Comparison of ENCODE assay signal across 8 cellular contexts in the genomic region with DNA sequence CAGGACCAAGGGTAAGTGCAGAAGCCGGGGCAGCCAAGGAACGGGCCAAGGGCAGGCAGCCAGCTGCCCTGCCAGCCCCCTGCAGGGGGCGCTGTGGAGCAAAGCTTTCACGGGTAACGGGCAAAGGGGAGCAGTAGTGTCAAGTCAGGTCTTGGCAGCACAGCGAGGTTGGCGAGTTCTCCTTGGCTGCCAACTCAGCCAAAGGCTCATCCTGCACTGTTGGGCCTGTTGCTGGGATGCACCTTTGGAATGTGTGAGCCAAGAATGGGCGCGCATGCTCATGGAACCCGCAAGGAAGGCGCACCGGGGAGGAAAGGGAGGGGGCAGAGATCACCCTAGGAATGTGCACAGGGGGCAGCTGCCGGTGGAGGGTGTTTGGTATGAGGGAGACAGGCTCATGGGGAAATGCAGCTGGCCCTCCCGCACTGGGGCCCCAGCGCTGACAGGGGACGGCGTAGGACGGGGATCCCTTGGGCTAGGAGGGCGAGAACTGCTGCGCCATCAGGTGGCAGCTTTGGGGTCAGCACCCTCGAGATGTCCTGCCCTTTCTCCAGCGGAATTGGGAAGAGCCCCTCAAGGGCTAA.
DNase-seq lines count a peak whose midpoint lies in the region; TF ChIP-seq lines count a peak whose summit lies in the region.

No MANE protein-coding gene starts in this region.

- peak; percentile 29 for DNase-seq in GDM1 (lab: John Stamatoyannopoulos, UW)
- peak; percentile 10 for DNase-seq in HCEC 1CT
- peak; percentile 56 to 63 for DNase-seq in NOMO-1 (lab: John Stamatoyannopoulos, UW; ENCODE audit: unreplicated experiment in 2 of 2)
- DNase-seq in activated T-helper 1 cell treated with anti-CD3 and anti-CD28 coated beads, Interleukin-2, amount 50 U/mL, for 16 hours (ENCODE audit: low read depth in 1 of 2, low spot score in 1 of 2): peak; percentile 24 to 29
- DNase-seq in foreskin fibroblast: no peak
- DNase-seq in posterior cingulate gyrus: peak in 8 of 10 donors; percentile 12 to 85 (median 32)
- no peak for DNase-seq in NCI-H2171 treated with DMSO at 0.1 percent for 48 hours (lab: John Stamatoyannopoulos, UW)
- no peak for DNase-seq in NCI-H2107 treated with DMSO at 0.1 percent for 48 hours (lab: John Stamatoyannopoulos, UW; ENCODE audit: unreplicated experiment)

- intact Hi-C loops in posterior cingulate gyrus (cut with DNase I): no loop called here

- TF ChIP-seq CTCF in foreskin fibroblast (IDR thresholded peaks at IDR 0.05; ENCODE audit: low read depth, low read length): peak; percentile 41

- H3K4me3 ChIP-seq in foreskin fibroblast (ENCODE audit: low read depth in 1 of 2, low read length in 2 of 2): no peak overlapping the region

Comparison
In these comparisons a context has a peak if more than half of its experiments do, and no peak if none do; other contexts are left out.
1. DNase-seq: peak in GDM1 (single experiment), HCEC 1CT (single experiment), NOMO-1 (2 of 2), activated T-helper 1 cell treated with anti-CD3 and anti-CD28 coated beads, Interleukin-2, amount 50 U/mL, for 16 hours (2 of 2) and posterior cingulate gyrus (8 of 10); none in foreskin fibroblast (0 of 2), NCI-H2171 treated with DMSO at 0.1 percent for 48 hours (single experiment) and NCI-H2107 treated with DMSO at 0.1 percent for 48 hours (single experiment).